10 cellular contexts compared by ENCODE assay signal in genomic region chr19:46913198-46913851, GRCh38. TPM values are rescaled to one million over a fixed set of nuclear protein-coding genes. Genes with fewer than 3 reads are reported as not detected.
DNase-seq lines count a peak whose midpoint lies in the region; ATAC-seq and TF ChIP-seq lines count a peak whose summit lies in the region.
"Had no signal": no experiment of that assay in that cellular context is flagged by ENCODE, and none has a peak within 500 bp of the region (broad histone marks: within the 10 kb centered on the region; RNA-seq: fewer than 3 reads in every experiment).

No MANE protein-coding gene starts in this region.

- TF ChIP-seq CTCF in brain microvascular endothelial cell (IDR thresholded peaks at IDR 0.05; ENCODE audit: low read depth, low read length, missing control alignments) (no peak), upper lobe of right lung (IDR thresholded peaks at IDR 0.05) (no peak), esophagus squamous epithelium (IDR thresholded peaks at IDR 0.05) (no peak)

- H3K27ac ChIP-seq in brain microvascular endothelial cell (peak overlapping the region; percentile 49), upper lobe of right lung (peak overlapping the region; percentile 39), esophagus squamous epithelium (peak overlapping the region in 1 of 4 donors; percentile 38)

- H3K4me1 ChIP-seq in upper lobe of right lung, result peaks cover 44% of the 10 kb centered on the region
- H3K4me1 ChIP-seq in esophagus squamous epithelium, result peaks cover 12 to 83% (median 13%) of the 10 kb centered on the region in 3 donors

- no peak for DNase-seq in Right ventricle myocardium inferior (ENCODE audit: missing footprints)
- no peak for DNase-seq in cardiac septum (ENCODE audit: low spot score)
- DNase-seq in brain microvascular endothelial cell, result no peak
- no peak for DNase-seq in memory B cell (ENCODE audit: low spot score in 2 of 2)
- DNase-seq in upper lobe of right lung, result no peak
- no peak for DNase-seq in esophagus squamous epithelium (lab: John Stamatoyannopoulos, UW)
- no peak for DNase-seq in cerebellar cortex (ENCODE audit: low spot score)
- DNase-seq: MG63, NCI-H69 had no signal

- peak overlapping the region; percentile 29 for H3K27ac Mint-ChIP-seq in memory B cell

- H3K36me3 ChIP-seq in brain microvascular endothelial cell (replicated peaks), result no peaks in the 10 kb centered on the region
- peaks cover under 1% of the 10 kb centered on the region for H3K36me3 ChIP-seq in upper lobe of right lung
- peaks cover 0 to under 1% (median 0%) of the 10 kb centered on the region in 3 donors for H3K36me3 ChIP-seq in esophagus squamous epithelium

- H3K4me3 ChIP-seq in brain microvascular endothelial cell (ENCODE audit: low read depth, low read length) (no peak overlapping the region), upper lobe of right lung (peak overlapping the region; percentile 1), esophagus squamous epithelium (no peak overlapping the region)
- H3K4me3 ChIP-seq: MG63 had no signal

- no peaks in the 10 kb centered on the region for H3K27me3 Mint-ChIP-seq in memory B cell

- in situ Hi-C loops in brain microvascular endothelial cell (cut with HindIII; ENCODE audit: low pct_ligation_motif_present, low sequenced_read_pairs), result no loop called here

- TF ChIP-seq POLR2A in esophagus squamous epithelium (IDR thresholded peaks at IDR 0.05), result no peak

- H3K4me1 Mint-ChIP-seq in memory B cell, result peaks cover 29% of the 10 kb centered on the region

- ATAC-seq in Right ventricle myocardium inferior (peak; percentile 73), memory B cell (ENCODE audit: low read depth) (no peak), upper lobe of right lung (peak; percentile 89), GM19023 (IDR thresholded peaks at IDR 0.05; ENCODE audit: unreplicated experiment) (no peak)

- WGBS in esophagus squamous epithelium, 2 donors, result 73 to 75% methylated on average over 6 of the region's 6 CpGs

- H3K9me3 ChIP-seq in upper lobe of right lung (no peaks in the 10 kb centered on the region), esophagus squamous epithelium (no peaks in the 10 kb centered on the region)
- H3K9me3 ChIP-seq: MG63 had no signal

- H3K27me3 ChIP-seq in brain microvascular endothelial cell (replicated peaks) (no peaks in the 10 kb centered on the region), upper lobe of right lung (no peaks in the 10 kb centered on the region), esophagus squamous epithelium (no peaks in the 10 kb centered on the region)
- H3K27me3 ChIP-seq: MG63 had no signal

- H3K4me3 Mint-ChIP-seq in memory B cell, result no peak overlapping the region

- intact Hi-C loops in Right ventricle myocardium inferior (cut with DNase I), result no loop called here
- intact Hi-C loops in cardiac septum (cut with DNase I), result loop anchor here (5.0 kb wide), 1 partner anchor 51 kb away; the partner anchor contains the start of gene ARHGAP35
- intact Hi-C loops in upper lobe of right lung (cut with DNase I), result no loop called here
- intact Hi-C loops in esophagus squamous epithelium (cut with DNase I), result no loop called here

- peaks cover 2% of the 10 kb centered on the region for H3K9me3 Mint-ChIP-seq in memory B cell

- H3K36me3 Mint-ChIP-seq in memory B cell, result peaks cover 8% of the 10 kb centered on the region

RNA-seq across cellular contexts. Expression of gene ARHGAP35, which starts 52.5 kb away (rescaled TPM):
- total RNA-seq in Right ventricle myocardium inferior (64.4 TPM), cardiac septum (93.0 TPM), upper lobe of right lung (63.8 TPM), esophagus squamous epithelium (10 to 100 TPM; 28.6 to 41.6 (median 32.1) TPM)

Comparison
In these comparisons a context has a peak if more than half of its experiments do, and no peak if none do; other contexts are left out.
1. ATAC-seq: peak in Right ventricle myocardium inferior (single experiment) and upper lobe of right lung (single experiment); none in memory B cell (single experiment) and GM19023 (single experiment).